ENCODE assay signal across 24 cellular contexts in the genomic region with DNA sequence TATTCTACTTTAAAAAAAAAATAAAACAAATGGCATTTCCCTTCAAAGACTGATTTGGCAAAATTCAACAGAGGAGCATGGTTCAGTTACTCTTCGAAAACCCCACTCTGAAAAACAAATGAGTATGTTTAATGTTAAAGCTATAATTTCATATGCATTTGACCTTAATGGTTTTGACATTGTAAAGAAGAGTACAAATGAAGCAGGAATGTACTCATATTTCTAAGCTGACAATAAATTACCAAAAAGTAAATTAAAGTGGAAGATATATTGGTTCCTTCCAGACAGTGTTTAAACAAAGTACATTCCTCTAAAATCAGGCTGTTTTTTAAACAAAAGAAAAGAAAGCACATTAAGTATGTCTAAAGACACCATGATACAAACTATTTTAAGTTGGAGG. TPM values are rescaled to one million over a fixed set of nuclear protein-coding genes. Genes with fewer than 3 reads are reported as not detected.
DNase-seq lines count a peak whose midpoint lies in the region; ATAC-seq and TF ChIP-seq lines count a peak whose summit lies in the region.
"Had no signal": no experiment of that assay in that cellular context is flagged by ENCODE, and none has a peak within 500 bp of the region (broad histone marks: within the 10 kb centered on the region; RNA-seq: fewer than 3 reads in every experiment).

No MANE protein-coding gene starts in this region.

- no peaks in the 10 kb centered on the region for H3K27me3 ChIP-seq in AG04450 (ENCODE audit: control insufficient read depth, insufficient read depth, low read length)
- H3K27me3 ChIP-seq in CD8-positive, alpha-beta T cell (ENCODE audit: insufficient read depth, low read length), result no peaks in the 10 kb centered on the region
- no peaks in the 10 kb centered on the region for H3K27me3 ChIP-seq in naive thymus-derived CD4-positive, alpha-beta T cell (ENCODE audit: control insufficient read depth in 2 of 2, insufficient read depth in 2 of 2, low read length in 2 of 2)
- H3K27me3 ChIP-seq: BLaER1 had no signal

- CTCF ChIA-PET in AG04450 (lab: Charles Lee), result interaction anchor here (0.6 to 2.9 kb wide), 5 partner anchors 14 to 327 kb away, joined by 3 to 17 read pairs (median 5); a partner anchor contains a TSS
- CTCF ChIA-PET in CD8-positive, alpha-beta T cell (lab: Charles Lee), result interaction anchor here (0.9 to 13.5 kb wide), 7 partner anchors 9 to 82 kb away, joined by 3 to 108 read pairs (median 5); a partner anchor contains a TSS
- CTCF ChIA-PET in naive thymus-derived CD4-positive, alpha-beta T cell (lab: Charles Lee), result interaction anchor here (0.6 to 1.7 kb wide), 2 partner anchors 10 to 138 kb away, joined by 6 to 8 read pairs; no protein-coding TSS in a partner anchor

- H3K27ac Mint-ChIP-seq in CD8-positive, alpha-beta T cell, result peak overlapping the region; percentile 89
- H3K27ac Mint-ChIP-seq in central memory CD8-positive, alpha-beta T cell (ENCODE audit: low read depth), result peak overlapping the region; percentile 3
- peak overlapping the region in 7 of 9 donors; percentile 28 to 89 (median 81) for H3K27ac Mint-ChIP-seq in naive thymus-derived CD4-positive, alpha-beta T cell
- H3K27ac Mint-ChIP-seq: H9, HFFc6 had no signal

- H3K9me3 ChIP-seq in AG04450 (ENCODE audit: control insufficient read depth, insufficient read depth, low read length), result no peaks in the 10 kb centered on the region
- H3K9me3 ChIP-seq in CD8-positive, alpha-beta T cell (ENCODE audit: low read length), result no peaks in the 10 kb centered on the region
- no peaks in the 10 kb centered on the region for H3K9me3 ChIP-seq in naive thymus-derived CD4-positive, alpha-beta T cell (ENCODE audit: control insufficient read depth in 2 of 3, low read length in 3 of 3)
- H3K9me3 ChIP-seq: BLaER1 had no signal

- H3K4me1 ChIP-seq in CD8-positive, alpha-beta T cell (ENCODE audit: insufficient read depth, low read length), result peaks cover 55% of the 10 kb centered on the region
- H3K4me1 ChIP-seq in naive thymus-derived CD4-positive, alpha-beta T cell (ENCODE audit: control insufficient read depth in 2 of 2, insufficient read depth in 2 of 2, low read length in 2 of 2), result peaks cover 0 to 32% of the 10 kb centered on the region in 2 donors

- no peak overlapping the region for H3K4me3 Mint-ChIP-seq in CD8-positive, alpha-beta T cell
- no peak overlapping the region for H3K4me3 Mint-ChIP-seq in central memory CD8-positive, alpha-beta T cell
- peak overlapping the region in 1 of 10 donors; percentile 48 for H3K4me3 Mint-ChIP-seq in naive thymus-derived CD4-positive, alpha-beta T cell
- H3K4me3 Mint-ChIP-seq: CD4-positive, alpha-beta memory T cell; H9; HFFc6 had no signal

- DNase-seq in AG04450 (ENCODE audit: low read depth, low spot score) (no peak), anterior cingulate cortex (lab: John Stamatoyannopoulos, UW) (no peak), left colon (no peak), NCI-H187 treated with DMSO at 0.1 percent for 48 hours (lab: John Stamatoyannopoulos, UW) (no peak)
- no peak for DNase-seq in CD8-positive, alpha-beta T cell
- DNase-seq in central memory CD8-positive, alpha-beta T cell (ENCODE audit: low spot score in 2 of 2), result no peak
- DNase-seq in naive thymus-derived CD4-positive, alpha-beta T cell, result no peak
- DNase-seq: CD4-positive, alpha-beta memory T cell; DND-41; GM23248; H9; HFFc6; KBM-7; MM.1S; NCI-H1048; NCI-H1436; NCI-H1930; NCI-H226; NCI-H510A treated with DMSO at 0.1 percent for 48 hours; NCI-H748 treated with DMSO at 0.1 percent for 48 hours; PC-9; SHP77 treated with DMSO at 0.1 percent for 48 hours had no signal

- peaks cover 41% of the 10 kb centered on the region for H3K36me3 ChIP-seq in CD8-positive, alpha-beta T cell (ENCODE audit: insufficient read depth, low read length)
- H3K36me3 ChIP-seq in naive thymus-derived CD4-positive, alpha-beta T cell (ENCODE audit: control insufficient read depth in 2 of 3, insufficient read depth in 3 of 3, low read length in 3 of 3), result peaks cover 5 to 62% (median 34%) of the 10 kb centered on the region in 3 experiments

- intact Hi-C loops in CD8-positive, alpha-beta T cell (cut with DNase I, micrococcal nuclease), result no loop called here
- intact Hi-C loops in naive thymus-derived CD4-positive, alpha-beta T cell (cut with micrococcal nuclease), result loop anchor here in 1 of 2 donors (1.0 kb wide), 1 partner anchor 10 kb away; no protein-coding TSS in a partner anchor
- intact Hi-C loops in left colon (cut with DNase I, micrococcal nuclease), result no loop called here

- no peaks in the 10 kb centered on the region for H3K27me3 Mint-ChIP-seq in CD8-positive, alpha-beta T cell (ENCODE audit: low read depth)
- no peaks in the 10 kb centered on the region for H3K27me3 Mint-ChIP-seq in central memory CD8-positive, alpha-beta T cell
- H3K27me3 Mint-ChIP-seq in naive thymus-derived CD4-positive, alpha-beta T cell, result no peaks in the 10 kb centered on the region
- H3K27me3 Mint-ChIP-seq: CD4-positive, alpha-beta memory T cell had no signal

- H3K9me3 Mint-ChIP-seq in CD8-positive, alpha-beta T cell, result no peaks in the 10 kb centered on the region
- no peaks in the 10 kb centered on the region for H3K9me3 Mint-ChIP-seq in central memory CD8-positive, alpha-beta T cell
- no peaks in the 10 kb centered on the region for H3K9me3 Mint-ChIP-seq in naive thymus-derived CD4-positive, alpha-beta T cell
- H3K9me3 Mint-ChIP-seq: CD4-positive, alpha-beta memory T cell; H9; HFFc6 had no signal

- H3K36me3 Mint-ChIP-seq in CD8-positive, alpha-beta T cell, result peaks cover 75% of the 10 kb centered on the region
- H3K36me3 Mint-ChIP-seq in central memory CD8-positive, alpha-beta T cell (ENCODE audit: insufficient read depth), result peaks cover 39% of the 10 kb centered on the region
- H3K36me3 Mint-ChIP-seq in naive thymus-derived CD4-positive, alpha-beta T cell, result peaks cover 4 to 34% (median 24%) of the 10 kb centered on the region in 5 donors

- peaks cover 68% of the 10 kb centered on the region for H3K4me1 Mint-ChIP-seq in CD8-positive, alpha-beta T cell (ENCODE audit: low read depth)
- peaks cover 20% of the 10 kb centered on the region for H3K4me1 Mint-ChIP-seq in central memory CD8-positive, alpha-beta T cell
- H3K4me1 Mint-ChIP-seq in naive thymus-derived CD4-positive, alpha-beta T cell, result peaks cover 18 to 78% (median 64%) of the 10 kb centered on the region in 7 donors

- no peak overlapping the region for H3K4me3 ChIP-seq in AG04450 (ENCODE audit: low read depth, low read length)
- H3K4me3 ChIP-seq in CD8-positive, alpha-beta T cell (ENCODE audit: low read depth, low read length), result no peak overlapping the region
- H3K4me3 ChIP-seq in naive thymus-derived CD4-positive, alpha-beta T cell (ENCODE audit: low read length), result no peak overlapping the region
- H3K4me3 ChIP-seq: BLaER1, GM23248, PC-9 had no signal

- no peak for ATAC-seq in CD8-positive, alpha-beta T cell
- ATAC-seq in central memory CD8-positive, alpha-beta T cell (replicated peaks; ENCODE audit: extremely low read depth, poor library complexity, severe bottlenecking), result no peak
- ATAC-seq in naive thymus-derived CD4-positive, alpha-beta T cell, result no peak
- no peak for ATAC-seq in left colon

- POLR2A ChIA-PET in AG04450 (lab: Yijun Ruan, JAX), result interaction anchor here (0.7 to 1.6 kb wide), 3 partner anchors 15 to 131 kb away, joined by 3 to 8 read pairs (median 3); a partner anchor contains a TSS
- POLR2A ChIA-PET in CD8-positive, alpha-beta T cell (lab: Charles Lee), result interaction anchor here (0.7 to 6.2 kb wide), 5 partner anchors 9 to 380 kb away, joined by 3 to 43 read pairs (median 4); a partner anchor contains a TSS
- POLR2A ChIA-PET in naive thymus-derived CD4-positive, alpha-beta T cell (lab: Charles Lee), result interaction anchor here (0.5 to 10.5 kb wide), 5 partner anchors 11 to 343 kb away, joined by 3 to 110 read pairs (median 3); a partner anchor contains a TSS

- peak overlapping the region; percentile 66 for H3K27ac ChIP-seq in AG04450 (ENCODE audit: low read depth, low read length)
- no peak overlapping the region for H3K27ac ChIP-seq in CD8-positive, alpha-beta T cell (ENCODE audit: low read depth, low read length)
- H3K27ac ChIP-seq in naive thymus-derived CD4-positive, alpha-beta T cell (ENCODE audit: low read depth, low read length), result peak overlapping the region; percentile 10
- H3K27ac ChIP-seq: BLaER1, GM23248, PC-9, RWPE1 had no signal

- TF ChIP-seq CTCF in AG04450 (IDR thresholded peaks at IDR 0.05; ENCODE audit: low read depth, low read length), result no peak
- no peak for TF ChIP-seq CTCF in CD8-positive, alpha-beta T cell (IDR thresholded peaks at IDR 0.05)

RNA-seq across cellular contexts. Expression of a gene that starts 16.4 kb away (rescaled TPM):
- 174 and 219 TPM in 2 replicates for polyA plus RNA-seq in AG04450 (2011; rRNA removed)
- polyA minus RNA-seq in AG04450 (2011; rRNA and poly(A)+ RNA removed), result 49.0 and 52.5 TPM in 2 replicates
- total RNA-seq in CD8-positive, alpha-beta T cell, result 100 to 1,000 TPM; 145 to 152 TPM
- total RNA-seq in naive thymus-derived CD4-positive, alpha-beta T cell, result 100 to 1,000 TPM in 4 of 5 experiments, 10 to 100 TPM in 1; 89.5 to 206 (median 149) TPM
- polyA plus RNA-seq in naive thymus-derived CD4-positive, alpha-beta T cell, result 100 to 1,000 TPM; 407 to 462 TPM
- 10 to 100 TPM in 1 of 2 donors, 1 to 10 TPM in 1; 8.9 to 28.9 TPM for total RNA-seq in left colon

Comparison
In these comparisons a context has a peak if more than half of its experiments do, and no peak if none do; other contexts are left out.
1. H3K27ac Mint-ChIP-seq: peak in every context shown above with its lines; median percentile 89 in CD8-positive, alpha-beta T cell; 81 in naive thymus-derived CD4-positive, alpha-beta T cell; 3 in central memory CD8-positive, alpha-beta T cell.